1 cellular context compared by ENCODE assay signal in genomic region chr22:31753634-31754471, GRCh38.
TF ChIP-seq lines count a peak whose summit lies in the region.

TSS of gene DEPDC5 (plus strand) at chr22:31754019. CDS start at chr22:31754922, 903 bp downstream.

TF ChIP-seq in HepG2, 621 proteins besides CTCF, POLR2A, EP300 and RAD21 (continued from another document):
- no peak for TF ChIP-seq ZBTB44 (CRISPR knock-in tag; IDR thresholded peaks at IDR 0.05)
- no peak for TF ChIP-seq ZNF646 (CRISPR knock-in tag; IDR thresholded peaks at IDR 0.05)
- TF ChIP-seq ELF4 (CRISPR knock-in tag; IDR thresholded peaks at IDR 0.05; ENCODE audit: borderline replicate concordance): peak; percentile 99
- TF ChIP-seq KLF16 (CRISPR knock-in tag; IDR thresholded peaks at IDR 0.05): peak; percentile 45 to 67; a peak in 1 of 4 replicates
- TF ChIP-seq YEATS2 (CRISPR knock-in tag; IDR thresholded peaks at IDR 0.05; ENCODE audit: borderline replicate concordance): peak; percentile 96
- no peak for TF ChIP-seq TEAD3 (CRISPR knock-in tag; optimal IDR thresholded peaks at IDR 0.05; ENCODE audit: borderline replicate concordance)
- no peak for TF ChIP-seq ZNF598 (CRISPR knock-in tag; IDR thresholded peaks at IDR 0.05; ENCODE audit: borderline replicate concordance)
- no peak for TF ChIP-seq KDM6A (CRISPR knock-in tag; IDR thresholded peaks at IDR 0.05; ENCODE audit: low read depth)
- 0 out of 2 replicates have a peak, but pooled peaks have one; percentile 14 for TF ChIP-seq ZNF354B (CRISPR knock-in tag; IDR thresholded peaks at IDR 0.05)
- TF ChIP-seq KDM5A (IDR thresholded peaks at IDR 0.05; ENCODE audit: borderline replicate concordance, low read length): peak; percentile 56; the same call in 1 of the 2 replicates
- no peak for TF ChIP-seq U2AF1 (optimal IDR thresholded peaks at IDR 0.05; ENCODE audit: low read depth, low read length)
- TF ChIP-seq ARID3A (IDR thresholded peaks at IDR 0.05; ENCODE audit: low read depth, low read length): no peak
- no peak for TF ChIP-seq ONECUT2 (CRISPR knock-in tag; IDR thresholded peaks at IDR 0.05)
- TF ChIP-seq, protein P1, sequence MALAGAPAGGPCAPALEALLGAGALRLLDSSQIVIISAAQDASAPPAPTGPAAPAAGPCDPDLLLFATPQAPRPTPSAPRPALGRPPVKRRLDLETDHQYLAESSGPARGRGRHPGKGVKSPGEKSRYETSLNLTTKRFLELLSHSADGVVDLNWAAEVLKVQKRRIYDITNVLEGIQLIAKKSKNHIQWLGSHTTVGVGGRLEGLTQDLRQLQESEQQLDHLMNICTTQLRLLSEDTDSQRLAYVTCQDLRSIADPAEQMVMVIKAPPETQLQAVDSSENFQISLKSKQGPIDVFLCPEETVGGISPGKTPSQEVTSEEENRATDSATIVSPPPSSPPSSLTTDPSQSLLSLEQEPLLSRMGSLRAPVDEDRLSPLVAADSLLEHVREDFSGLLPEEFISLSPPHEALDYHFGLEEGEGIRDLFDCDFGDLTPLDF (CRISPR knock-in tag; IDR thresholded peaks at IDR 0.05): peak; percentile 76
- peak; percentile 60; the same call in 1 of the 2 replicates for TF ChIP-seq ZC3H13 (CRISPR knock-in tag; IDR thresholded peaks at IDR 0.05)
- TF ChIP-seq ZNF607 (CRISPR knock-in tag; IDR thresholded peaks at IDR 0.05; ENCODE audit: borderline replicate concordance): peak; percentile 67; the same call in 1 of the 2 replicates
- TF ChIP-seq REST (IDR thresholded peaks at IDR 0.05; ENCODE audit: borderline replicate concordance in 1 of 2, low read depth in 1 of 2, low read length in 2 of 2): no peak
- 0 out of 2 replicates have a peak, but pooled peaks have one; percentile 65 for TF ChIP-seq ZNF816 (CRISPR knock-in tag; IDR thresholded peaks at IDR 0.05; ENCODE audit: borderline replicate concordance)
- TF ChIP-seq SOX6 (IDR thresholded peaks at IDR 0.05): no peak
- no peak for TF ChIP-seq SOX6 (CRISPR knock-in tag; IDR thresholded peaks at IDR 0.05)
- no peak for TF ChIP-seq GATAD2A (CRISPR knock-in tag; IDR thresholded peaks at IDR 0.05)
- 0 out of 2 replicates have a peak, but pooled peaks have one; percentile 52 for TF ChIP-seq RFXANK (CRISPR knock-in tag; IDR thresholded peaks at IDR 0.05)
- no peak for TF ChIP-seq ZNF460 (CRISPR knock-in tag; IDR thresholded peaks at IDR 0.05; ENCODE audit: borderline replicate concordance)
- no peak for TF ChIP-seq ZNF674 (CRISPR knock-in tag; IDR thresholded peaks at IDR 0.05; ENCODE audit: low read depth)
- no peak for TF ChIP-seq MLX (CRISPR knock-in tag; IDR thresholded peaks at IDR 0.05)
- 0 out of 2 replicates have a peak, but pooled peaks have one; percentile 25 for TF ChIP-seq NCOR1 (IDR thresholded peaks at IDR 0.05; ENCODE audit: borderline replicate concordance, low read length)
- no peak for TF ChIP-seq ZSCAN9 (CRISPR knock-in tag; IDR thresholded peaks at IDR 0.05; ENCODE audit: borderline replicate concordance)
- TF ChIP-seq BATF2 (CRISPR knock-in tag; IDR thresholded peaks at IDR 0.05): no peak
- TF ChIP-seq ZNF883 (CRISPR knock-in tag; IDR thresholded peaks at IDR 0.05; ENCODE audit: not compliant biosample characterization): no peak
- TF ChIP-seq ZMYM4 (CRISPR knock-in tag; IDR thresholded peaks at IDR 0.05): no peak
- peak; percentile 40; the same call in 1 of the 2 replicates for TF ChIP-seq SNAPC2 (CRISPR knock-in tag; IDR thresholded peaks at IDR 0.05)
- no peak for TF ChIP-seq ZNF616 (CRISPR knock-in tag; IDR thresholded peaks at IDR 0.05; ENCODE audit: low read depth)
- TF ChIP-seq SMC3 (IDR thresholded peaks at IDR 0.05; ENCODE audit: low read length): no peak
- TF ChIP-seq, protein P2, sequence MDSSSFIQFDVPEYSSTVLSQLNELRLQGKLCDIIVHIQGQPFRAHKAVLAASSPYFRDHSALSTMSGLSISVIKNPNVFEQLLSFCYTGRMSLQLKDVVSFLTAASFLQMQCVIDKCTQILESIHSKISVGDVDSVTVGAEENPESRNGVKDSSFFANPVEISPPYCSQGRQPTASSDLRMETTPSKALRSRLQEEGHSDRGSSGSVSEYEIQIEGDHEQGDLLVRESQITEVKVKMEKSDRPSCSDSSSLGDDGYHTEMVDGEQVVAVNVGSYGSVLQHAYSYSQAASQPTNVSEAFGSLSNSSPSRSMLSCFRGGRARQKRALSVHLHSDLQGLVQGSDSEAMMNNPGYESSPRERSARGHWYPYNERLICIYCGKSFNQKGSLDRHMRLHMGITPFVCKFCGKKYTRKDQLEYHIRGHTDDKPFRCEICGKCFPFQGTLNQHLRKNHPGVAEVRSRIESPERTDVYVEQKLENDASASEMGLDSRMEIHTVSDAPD (CRISPR knock-in tag; IDR thresholded peaks at IDR 0.05): no peak
- peak; percentile 90 for TF ChIP-seq RBFOX2 (IDR thresholded peaks at IDR 0.05; ENCODE audit: low read depth, low read length)
- TF ChIP-seq, protein P3, sequence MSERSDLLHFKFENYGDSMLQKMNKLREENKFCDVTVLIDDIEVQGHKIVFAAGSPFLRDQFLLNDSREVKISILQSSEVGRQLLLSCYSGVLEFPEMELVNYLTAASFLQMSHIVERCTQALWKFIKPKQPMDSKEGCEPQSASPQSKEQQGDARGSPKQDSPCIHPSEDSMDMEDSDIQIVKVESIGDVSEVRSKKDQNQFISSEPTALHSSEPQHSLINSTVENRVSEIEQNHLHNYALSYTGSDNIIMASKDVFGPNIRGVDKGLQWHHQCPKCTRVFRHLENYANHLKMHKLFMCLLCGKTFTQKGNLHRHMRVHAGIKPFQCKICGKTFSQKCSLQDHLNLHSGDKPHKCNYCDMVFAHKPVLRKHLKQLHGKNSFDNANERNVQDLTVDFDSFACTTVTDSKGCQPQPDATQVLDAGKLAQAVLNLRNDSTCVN (CRISPR knock-in tag; IDR thresholded peaks at IDR 0.05; ENCODE audit: borderline replicate concordance): no peak
